Comparison of ENCODE assay signal across 10 cellular contexts in genomic region chr2:73285162-73285739, GRCh38. TPM values are rescaled to one million over a fixed set of nuclear protein-coding genes. Genes with fewer than 3 reads are reported as not detected.
A peak's percentile ranks its signal among the peaks of the same experiment; 100 is the strongest.
DNase-seq lines count a peak whose midpoint lies in the region; ATAC-seq and TF ChIP-seq lines count a peak whose summit lies in the region.
"Had no signal": no experiment of that assay in that cellular context is flagged by ENCODE, and none has a peak within 500 bp of the region (broad histone marks: within the 10 kb centered on the region; RNA-seq: fewer than 3 reads in every experiment).

No MANE protein-coding gene starts in this region.

- no peak overlapping the region for H3K9ac ChIP-seq in rectal smooth muscle tissue (ENCODE audit: low read length)

- H3K4me3 ChIP-seq in CD4-positive, alpha-beta memory T cell (ENCODE audit: low read length in 2 of 2): no peak overlapping the region
- H3K4me3 ChIP-seq in esophagus squamous epithelium (peak overlapping the region in 3 of 4 donors; percentile 55 to 78 (median 68)), rectal smooth muscle tissue (ENCODE audit: low read length) (peak overlapping the region; percentile 69)

- H3K27me3 ChIP-seq in CD4-positive, alpha-beta memory T cell (ENCODE audit: insufficient read depth, low read length): no peaks in the 10 kb centered on the region
- H3K27me3 ChIP-seq in esophagus squamous epithelium: peaks cover 0 to 72% (median 0%) of the 10 kb centered on the region in 4 donors
- H3K27me3 ChIP-seq in rectal smooth muscle tissue (ENCODE audit: control insufficient read depth, insufficient read depth, low read length): peaks cover 5% of the 10 kb centered on the region

- H3K27ac ChIP-seq in CD4-positive, alpha-beta memory T cell (ENCODE audit: low read depth, low read length): no peak overlapping the region
- H3K27ac ChIP-seq in esophagus squamous epithelium: peak overlapping the region in 1 of 4 donors; percentile 25
- H3K27ac ChIP-seq in rectal smooth muscle tissue (ENCODE audit: low read depth, low read length): no peak overlapping the region

- H3K36me3 Mint-ChIP-seq in CD4-positive, alpha-beta memory T cell: peaks cover 0 to 3% of the 10 kb centered on the region in 2 donors

- peaks cover 19% of the 10 kb centered on the region for H3K4me1 ChIP-seq in CD4-positive, alpha-beta memory T cell (ENCODE audit: insufficient read depth, low read length)
- peaks cover 18 to 23% (median 19%) of the 10 kb centered on the region in 3 donors for H3K4me1 ChIP-seq in esophagus squamous epithelium
- H3K4me1 ChIP-seq in rectal smooth muscle tissue (ENCODE audit: control insufficient read depth, insufficient read depth, low read length): peaks cover 2% of the 10 kb centered on the region

- CTCF ChIA-PET in CD4-positive, alpha-beta memory T cell (lab: Charles Lee; ENCODE audit: partially characterized antibody): interaction anchor here (0.7 kb wide), 1 partner anchor 72 kb away, joined by 3 read pairs; no protein-coding TSS in a partner anchor

- H3K9me3 Mint-ChIP-seq in CD4-positive, alpha-beta memory T cell: no peaks in the 10 kb centered on the region

- no peak for DNase-seq in CD4-positive, alpha-beta memory T cell
- DNase-seq in SIG-M5 treated with dmso at 0.1 percent for 504 hours (lab: John Stamatoyannopoulos, UW; ENCODE audit: unreplicated experiment) (peak; percentile 96), esophagus squamous epithelium (lab: John Stamatoyannopoulos, UW) (no peak), NCI-H526 (lab: John Stamatoyannopoulos, UW) (no peak), kidney tubule cell (ENCODE audit: low spot score) (no peak)

- 56 to 60% methylated on average over 2 to 3 of the region's 5 CpGs for WGBS in esophagus squamous epithelium, 2 donors

- peak; percentile 36 for TF ChIP-seq POLR2A in GM19099 (IDR thresholded peaks at IDR 0.05; ENCODE audit: extremely low read depth, insufficient read length, low read depth)
- TF ChIP-seq POLR2A in esophagus squamous epithelium (IDR thresholded peaks at IDR 0.05): no peak

- no peaks in the 10 kb centered on the region for H3K9me3 ChIP-seq in CD4-positive, alpha-beta memory T cell (ENCODE audit: control insufficient read depth in 1 of 2, low read length in 2 of 2)
- H3K9me3 ChIP-seq in esophagus squamous epithelium: no peaks in the 10 kb centered on the region

- H3K27me3 Mint-ChIP-seq in CD4-positive, alpha-beta memory T cell: peaks cover 4 to 12% of the 10 kb centered on the region in 2 donors

- H3K4me1 Mint-ChIP-seq in CD4-positive, alpha-beta memory T cell: peaks cover 7 to 27% (median 16%) of the 10 kb centered on the region in 4 donors

- POLR2A ChIA-PET in CD4-positive, alpha-beta memory T cell (lab: Charles Lee; ENCODE audit: partially characterized antibody): interaction anchor here (1.2 to 2.2 kb wide), 5 partner anchors 10 to 100 kb away, joined by 4 to 16 read pairs (median 7); partner anchors contain the start of genes ALMS1, CCT7 and PRADC1

- peak overlapping the region; percentile 61 to 76 (median 68) for H3K4me3 Mint-ChIP-seq in CD4-positive, alpha-beta memory T cell

- ATAC-seq in HG03108 (IDR thresholded peaks at IDR 0.05; ENCODE audit: unreplicated experiment): peak; percentile 42

- intact Hi-C loops in CD4-positive, alpha-beta memory T cell (cut with micrococcal nuclease): loop anchor here (2.0 kb wide), 1 partner anchor 16 kb away; no protein-coding TSS in a partner anchor
- intact Hi-C loops in esophagus squamous epithelium (cut with DNase I): no loop called here

- no peak for TF ChIP-seq CTCF in esophagus squamous epithelium (IDR thresholded peaks at IDR 0.05)

- H3K36me3 ChIP-seq in CD4-positive, alpha-beta memory T cell (ENCODE audit: insufficient read depth, low read length): no peaks in the 10 kb centered on the region
- no peaks in the 10 kb centered on the region for H3K36me3 ChIP-seq in esophagus squamous epithelium
- H3K36me3 ChIP-seq in rectal smooth muscle tissue (ENCODE audit: control insufficient read depth, insufficient read depth, low read length): no peaks in the 10 kb centered on the region

- peak overlapping the region in 3 of 7 donors; percentile 42 to 58 (median 53) for H3K27ac Mint-ChIP-seq in CD4-positive, alpha-beta memory T cell

RNA-seq across cellular contexts. Expression of gene FBXO41, which starts 1.0 kb away (rescaled TPM):
- 10 to 100 TPM in 1 of 2 experiments, 1 to 10 TPM in 1; 9.8 to 11.4 TPM for total RNA-seq in CD4-positive, alpha-beta memory T cell
- polyA plus RNA-seq in CD4-positive, alpha-beta memory T cell: 1 to 10 TPM in 1 of 2 donors, not detected in 1; 1.6 TPM
- total RNA-seq in esophagus squamous epithelium: 1 to 10 TPM; 1.1 to 2.3 (median 1.3) TPM

RNA-seq across cellular contexts. Expression of gene EGR4, which starts 8.1 kb away (rescaled TPM):
- total RNA-seq in CD4-positive, alpha-beta memory T cell: not detected
- polyA plus RNA-seq in CD4-positive, alpha-beta memory T cell: not detected
- under 1 TPM in 1 of 4 donors, not detected in 3; 0.26 TPM for total RNA-seq in esophagus squamous epithelium
- total RNA-seq: frontal cortex, LHCN-M2 had no signal

RNA-seq across cellular contexts. Expression of gene CCT7, which starts 51.1 kb away (rescaled TPM):
- total RNA-seq in CD4-positive, alpha-beta memory T cell: 100 to 1,000 TPM; 187 to 188 TPM
- 100 to 1,000 TPM; 239 to 400 TPM for polyA plus RNA-seq in CD4-positive, alpha-beta memory T cell
- 100 to 1,000 TPM; 149 to 246 (median 217) TPM for total RNA-seq in esophagus squamous epithelium

RNA-seq across cellular contexts. Expression of gene PRADC1, which starts 52.2 kb away (rescaled TPM):
- total RNA-seq in CD4-positive, alpha-beta memory T cell: 1 to 10 TPM; 7.0 to 7.4 TPM
- 10 to 100 TPM; 20.5 to 41.5 TPM for polyA plus RNA-seq in CD4-positive, alpha-beta memory T cell
- 10 to 100 TPM; 19.2 to 32.8 (median 29.3) TPM for total RNA-seq in esophagus squamous epithelium

Comparison
In these comparisons a context has a peak if more than half of its experiments do, and no peak if none do; other contexts are left out.
1. H3K4me3 ChIP-seq: peak in esophagus squamous epithelium (3 of 4) and rectal smooth muscle tissue (single experiment); none in CD4-positive, alpha-beta memory T cell (0 of 2).